13 cellular contexts compared by ENCODE assay signal in genomic region chr3:42020681-42021307, GRCh38. TPM values are rescaled to one million over a fixed set of nuclear protein-coding genes. Genes with fewer than 3 reads are reported as not detected.
DNase-seq lines count a peak whose midpoint lies in the region; ATAC-seq, FAIRE-seq and TF ChIP-seq lines count a peak whose summit lies in the region.
"Had no signal": no experiment of that assay in that cellular context is flagged by ENCODE, and none has a peak within 500 bp of the region (broad histone marks: within the 10 kb centered on the region; RNA-seq: fewer than 3 reads in every experiment).

No MANE protein-coding gene starts in this region.

- 17 to 23% methylated on average over 2 of the region's 2 CpGs for WGBS in heart right ventricle, 2 donors

- intact Hi-C loops in heart right ventricle (cut with DNase I) = loop anchor here in 1 of 10 donors (5.0 kb wide), 1 partner anchor 42 kb away; no protein-coding TSS in a partner anchor
- intact Hi-C loops in left ventricle myocardium superior (cut with micrococcal nuclease) = no loop called here

- ATAC-seq in heart right ventricle = peak in 1 of 8 donors; percentile 15
- ATAC-seq in left ventricle myocardium superior = no peak
- ATAC-seq in GM18909 (IDR thresholded peaks at IDR 0.05; ENCODE audit: poor library complexity, unreplicated experiment) = no peak

- no peaks in the 10 kb centered on the region for H3K9me3 ChIP-seq in heart right ventricle
- H3K9me3 ChIP-seq: neutrophil had no signal

- peaks cover 11 to 100% (median 90%) of the 10 kb centered on the region in 9 donors for H3K4me1 ChIP-seq in heart right ventricle

- peak overlapping the region in 8 of 10 donors; percentile 29 to 97 (median 58) for H3K27ac ChIP-seq in heart right ventricle
- H3K27ac ChIP-seq: neutrophil had no signal

- TF ChIP-seq CTCF in heart right ventricle (IDR thresholded peaks at IDR 0.05) = no peak

- no peak for DNase-seq in heart right ventricle
- no peak for DNase-seq in left ventricle myocardium superior
- DNase-seq in amniotic epithelial cell (ENCODE audit: low read depth) = peak; percentile 70
- DNase-seq in kidney tubule cell (ENCODE audit: low spot score) = peak; percentile 80
- peak; percentile 60 for DNase-seq in urothelium cell line (ENCODE audit: low spot score)
- no peak for DNase-seq in NK-92 (lab: John Stamatoyannopoulos, UW; ENCODE audit: unreplicated experiment)
- no peak for DNase-seq in NCI-H2227 treated with DMSO at 0.1 percent for 48 hours (lab: John Stamatoyannopoulos, UW)
- DNase-seq: activated CD4-positive, alpha-beta T cell treated with anti-CD3 and anti-CD28 coated beads, Interleukin-2, amount 50 U/mL, for 48 hours; CD4-positive, CD25-positive, alpha-beta regulatory T cell; NK-92 treated with Interleukin-12 subunit alpha and Interleukin-12 subunit beta, amount 100 ng/mL, for 24 hours; stimulated activated CD8-positive, alpha-beta memory T cell treated with anti-CD3 and anti-CD28 coated beads, Interleukin-4, amount 100 ng/mL, for 48 hours had no signal

- H3K4me3 ChIP-seq in heart right ventricle = no peak overlapping the region

- no peak for FAIRE-seq in urothelium cell line (lab: Jason Lieb, UNC)

- H3K36me3 ChIP-seq in heart right ventricle = no peaks in the 10 kb centered on the region
- H3K36me3 ChIP-seq: neutrophil had no signal

- H3K27me3 ChIP-seq in heart right ventricle = no peaks in the 10 kb centered on the region
- H3K27me3 ChIP-seq: neutrophil had no signal

RNA-seq across cellular contexts. Expression of gene ULK4, which starts 58.9 kb away (rescaled TPM):
- total RNA-seq in heart right ventricle = 10 to 100 TPM in 1 of 10 donors, 1 to 10 TPM in 9; 1.8 to 11.4 (median 2.9) TPM
- 1 to 10 TPM; 1.4 to 1.8 TPM for polyA plus RNA-seq in heart right ventricle
- total RNA-seq in left ventricle myocardium superior = 1.5 TPM

Comparison
In these comparisons a context has a peak if more than half of its experiments do, and no peak if none do; other contexts are left out.
1. DNase-seq: peak in amniotic epithelial cell (single experiment), kidney tubule cell (single experiment) and urothelium cell line (single experiment); none in heart right ventricle (0 of 2), left ventricle myocardium superior (single experiment), NK-92 (single experiment) and NCI-H2227 treated with DMSO at 0.1 percent for 48 hours (single experiment).